In the genomic region with DNA sequence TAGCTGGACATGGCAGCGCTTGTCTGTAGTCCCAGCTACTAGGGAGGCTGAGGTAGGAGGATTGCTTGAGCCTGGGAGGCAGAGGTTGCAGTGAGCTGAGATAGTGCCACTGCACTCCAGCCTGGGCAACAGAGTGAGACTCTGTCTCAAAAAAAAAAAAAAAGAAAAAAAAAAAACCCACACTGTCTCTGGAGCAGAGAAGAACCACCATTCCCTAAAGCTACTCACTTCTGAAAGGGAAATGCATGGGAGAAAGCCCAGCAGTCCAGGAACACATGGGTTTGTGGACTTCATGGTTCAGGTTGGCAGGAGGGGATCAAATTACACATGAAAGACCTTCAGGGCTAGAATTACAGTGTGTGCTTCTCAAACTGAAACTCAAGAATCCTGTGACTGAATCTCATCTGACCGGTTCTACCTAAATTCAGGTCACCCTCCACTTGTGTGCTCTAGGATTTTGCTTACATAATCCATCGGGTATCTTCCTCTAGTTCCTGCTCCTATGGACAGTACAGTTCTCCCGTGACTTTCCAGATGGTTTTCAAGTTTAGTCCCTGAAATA, we compare ENCODE assay signal across 11 cellular contexts. TPM values are rescaled to one million over a fixed set of nuclear protein-coding genes. Genes with fewer than 3 reads are reported as not detected.
DNase-seq lines count a peak whose midpoint lies in the region; ATAC-seq and TF ChIP-seq lines count a peak whose summit lies in the region.
"Had no signal": no experiment of that assay in that cellular context is flagged by ENCODE, and none has a peak within 500 bp of the region (broad histone marks: within the 10 kb centered on the region; RNA-seq: fewer than 3 reads in every experiment).

No MANE protein-coding gene starts in this region.

- TF ChIP-seq CTCF in PC-9 (conservative IDR thresholded peaks at IDR 0.05) (no peak), hepatocyte (IDR thresholded peaks at IDR 0.05; ENCODE audit: poor library complexity) (no peak)

- H2AFZ ChIP-seq in PC-9 = no peak overlapping the region
- no peak overlapping the region for H2AFZ ChIP-seq in hepatocyte

- peaks cover 16% of the 10 kb centered on the region for H3K4me1 Mint-ChIP-seq in activated T-cell treated with anti-CD3 and anti-CD28 coated beads, Interleukin-2, amount 50 U/mL, for 72 hours (ENCODE audit: low read depth)
- H3K4me1 Mint-ChIP-seq in activated T-cell treated with anti-CD3 and anti-CD28 coated beads, Interleukin-2, amount 50 U/mL, for 4 hours (ENCODE audit: low read depth) = peaks cover 19% of the 10 kb centered on the region

- H3K4me3 ChIP-seq in PC-9 (peak overlapping the region; percentile 13; the same call in 1 of the 2 replicates), hepatocyte (no peak overlapping the region), thymus (ENCODE audit: low read length) (no peak overlapping the region)

- 29% methylated on average over 4 of the region's 4 CpGs for WGBS in hepatocyte (ENCODE audit: low lambda C conversion rate, missing lambda C conversion rate)
- 92% methylated on average over 4 of the region's 4 CpGs for WGBS in thymus

- peak overlapping the region; percentile 61 for H3K27ac Mint-ChIP-seq in activated T-cell treated with anti-CD3 and anti-CD28 coated beads, Interleukin-2, amount 50 U/mL, for 72 hours

- H3K9me3 ChIP-seq in PC-9 (ENCODE audit: insufficient read depth, low read depth) (no peaks in the 10 kb centered on the region), hepatocyte (ENCODE audit: low read depth) (no peaks in the 10 kb centered on the region), thymus (ENCODE audit: control insufficient read depth) (no peaks in the 10 kb centered on the region)

- no peaks in the 10 kb centered on the region for H3K9me3 Mint-ChIP-seq in activated T-cell treated with anti-CD3 and anti-CD28 coated beads, Interleukin-2, amount 50 U/mL, for 72 hours
- no peaks in the 10 kb centered on the region for H3K9me3 Mint-ChIP-seq in activated T-cell treated with anti-CD3 and anti-CD28 coated beads, Interleukin-2, amount 50 U/mL, for 4 hours

- ATAC-seq in activated T-cell treated with anti-CD3 and anti-CD28 coated beads, Interleukin-2, amount 50 U/mL, for 72 hours (replicated peaks in 1 of 2) = peak; percentile 35 to 36
- ATAC-seq in activated T-cell treated with anti-CD3 and anti-CD28 coated beads, Interleukin-2, amount 50 U/mL, for 4 hours = no peak

- no peak for DNase-seq in activated T-cell treated with anti-CD3 and anti-CD28 coated beads, Interleukin-2, amount 50 U/mL, for 72 hours
- DNase-seq in activated T-cell treated with anti-CD3 and anti-CD28 coated beads, Interleukin-2, amount 50 U/mL, for 4 hours = no peak
- DNase-seq in PC-9 = peak; percentile 68 to 96
- DNase-seq in hepatocyte (ENCODE audit: low spot score) = peak; percentile 49
- DNase-seq in NCI-H446 (lab: John Stamatoyannopoulos, UW) = no peak
- no peak for DNase-seq in amygdala (lab: John Stamatoyannopoulos, UW)
- DNase-seq in stimulated activated CD4-positive, alpha-beta T cell treated with anti-CD3 and anti-CD28 coated beads, Interleukin-4, amount 100 ng/mL, for 4 hours = no peak
- DNase-seq: NCI-H1092 had no signal

- H3K4me2 ChIP-seq in PC-9 (peak overlapping the region; percentile 54), hepatocyte (peak overlapping the region; percentile 38)

- 0 out of 2 replicates have a peak, but pooled peaks cover 4% of the 10 kb centered on the region for H4K20me1 ChIP-seq in PC-9 (ENCODE audit: insufficient read depth)
- no peaks in the 10 kb centered on the region for H4K20me1 ChIP-seq in hepatocyte (ENCODE audit: insufficient read depth, poor library complexity, severe bottlenecking)

- H3K27me3 ChIP-seq in PC-9 (ENCODE audit: insufficient read depth, low read depth) = no peaks in the 10 kb centered on the region
- no peaks in the 10 kb centered on the region for H3K27me3 ChIP-seq in hepatocyte
- H3K27me3 ChIP-seq in thymus (ENCODE audit: control insufficient read depth, insufficient read depth) = no peaks in the 10 kb centered on the region

- H3K79me2 ChIP-seq in PC-9 (ENCODE audit: low read depth) = 0 out of 2 replicates have a peak, but pooled peaks cover 6% of the 10 kb centered on the region
- H3K79me2 ChIP-seq in hepatocyte = no peaks in the 10 kb centered on the region

- intact Hi-C loops in PC-9 (cut with micrococcal nuclease; ENCODE audit: unreplicated experiment) = no loop called here

- CTCF ChIA-PET in PC-9 (lab: Charles Lee) = interaction anchor here (0.6 to 0.7 kb wide), 2 partner anchors 9 to 71 kb away, joined by 4 to 6 read pairs; no protein-coding TSS in a partner anchor

- no peaks in the 10 kb centered on the region for H3K9me2 ChIP-seq in PC-9 (ENCODE audit: insufficient read depth)
- H3K9me2 ChIP-seq in hepatocyte (replicated peaks; ENCODE audit: insufficient read depth) = no peaks in the 10 kb centered on the region

- BruUV-seq in PC-9 (replicated peaks; lab: Mats Ljungman, UMichigan) = no TSS peak

- H3K4me3 Mint-ChIP-seq in activated T-cell treated with anti-CD3 and anti-CD28 coated beads, Interleukin-2, amount 50 U/mL, for 72 hours = no peak overlapping the region
- H3K4me3 Mint-ChIP-seq in activated T-cell treated with anti-CD3 and anti-CD28 coated beads, Interleukin-2, amount 50 U/mL, for 4 hours = no peak overlapping the region

- H3K36me3 Mint-ChIP-seq in activated T-cell treated with anti-CD3 and anti-CD28 coated beads, Interleukin-2, amount 50 U/mL, for 72 hours (ENCODE audit: insufficient read depth in 2 of 2) = peaks cover 24 to 53% of the 10 kb centered on the region in 2 donors
- H3K36me3 Mint-ChIP-seq in activated T-cell treated with anti-CD3 and anti-CD28 coated beads, Interleukin-2, amount 50 U/mL, for 4 hours (ENCODE audit: insufficient read depth) = peaks cover 62% of the 10 kb centered on the region

- POLR2A ChIA-PET in PC-9 (lab: Charles Lee; ENCODE audit: unreplicated experiment) = interaction anchor here (0.6 kb wide), 1 partner anchor 480 kb away, joined by 4 read pairs; no protein-coding TSS in a partner anchor

- H3K36me3 ChIP-seq in PC-9 (ENCODE audit: low read depth) = peaks cover 36% of the 10 kb centered on the region
- H3K36me3 ChIP-seq in hepatocyte (replicated peaks; ENCODE audit: insufficient read depth, low read depth) = no peaks in the 10 kb centered on the region
- H3K36me3 ChIP-seq in thymus (ENCODE audit: control insufficient read depth, insufficient read depth) = peaks cover 65% of the 10 kb centered on the region

- peaks cover 31% of the 10 kb centered on the region for H3F3A ChIP-seq in PC-9 (ENCODE audit: insufficient read depth, low read depth)

- H3K4me1 ChIP-seq in PC-9 (replicated peaks; ENCODE audit: insufficient read depth) (peaks cover 24% of the 10 kb centered on the region), hepatocyte (ENCODE audit: insufficient read depth) (peaks cover 3% of the 10 kb centered on the region), thymus (ENCODE audit: control insufficient read depth, insufficient read depth, low read length) (no peaks in the 10 kb centered on the region)

- no peaks in the 10 kb centered on the region for H3K27me3 Mint-ChIP-seq in activated T-cell treated with anti-CD3 and anti-CD28 coated beads, Interleukin-2, amount 50 U/mL, for 72 hours (ENCODE audit: low read depth)
- no peaks in the 10 kb centered on the region for H3K27me3 Mint-ChIP-seq in activated T-cell treated with anti-CD3 and anti-CD28 coated beads, Interleukin-2, amount 50 U/mL, for 4 hours (ENCODE audit: low read depth)

- H3K27ac ChIP-seq in PC-9 = peak overlapping the region; percentile 66
- peak overlapping the region; percentile 54 for H3K27ac ChIP-seq in hepatocyte
- H3K27ac ChIP-seq in thymus (ENCODE audit: low read depth) = peak overlapping the region; percentile 31

RNA-seq across cellular contexts. Expression of a gene that starts 30.2 kb away (rescaled TPM):
- total RNA-seq in activated T-cell treated with anti-CD3 and anti-CD28 coated beads, Interleukin-2, amount 50 U/mL, for 72 hours = not detected
- total RNA-seq in activated T-cell treated with anti-CD3 and anti-CD28 coated beads, Interleukin-2, amount 50 U/mL, for 4 hours = under 1 TPM; 0.11 to 0.23 (median 0.21) TPM
- not detected in 2 replicates for total RNA-seq in PC-9 (2021)
- 54.6 and 59.1 TPM in 2 replicates for total RNA-seq in hepatocyte
- polyA plus RNA-seq in hepatocyte = 25.6 and 43.3 TPM in 2 replicates
- polyA plus RNA-seq in thymus = 0.16 TPM
- total RNA-seq: activated CD8-positive, alpha-beta memory T cell treated with anti-CD3 and anti-CD28 coated beads for 36 hours had no signal
- polyA plus RNA-seq: BJ had no signal

RNA-seq across cellular contexts. Expression of a gene that starts 46.9 kb away (rescaled TPM):
- total RNA-seq in activated T-cell treated with anti-CD3 and anti-CD28 coated beads, Interleukin-2, amount 50 U/mL, for 72 hours = 100 to 1,000 TPM; 834 to 955 TPM
- total RNA-seq in activated T-cell treated with anti-CD3 and anti-CD28 coated beads, Interleukin-2, amount 50 U/mL, for 4 hours = 100 to 1,000 TPM; 617 to 663 (median 631) TPM
- total RNA-seq in PC-9 (2021) = 131 and 197 TPM in 2 replicates
- total RNA-seq in hepatocyte = 30.6 and 31.5 TPM in 2 replicates
- 17.7 and 18.9 TPM in 2 replicates for polyA plus RNA-seq in hepatocyte
- polyA plus RNA-seq in thymus = 181 TPM

Comparison
In these comparisons a context has a peak if more than half of its experiments do, and no peak if none do; other contexts are left out.
1. ATAC-seq: peak in activated T-cell treated with anti-CD3 and anti-CD28 coated beads, Interleukin-2, amount 50 U/mL, for 72 hours (2 of 2); none in activated T-cell treated with anti-CD3 and anti-CD28 coated beads, Interleukin-2, amount 50 U/mL, for 4 hours (0 of 2).
2. DNase-seq: peak in PC-9 (2 of 2) and hepatocyte (single experiment); none in activated T-cell treated with anti-CD3 and anti-CD28 coated beads, Interleukin-2, amount 50 U/mL, for 72 hours (0 of 2), activated T-cell treated with anti-CD3 and anti-CD28 coated beads, Interleukin-2, amount 50 U/mL, for 4 hours (single experiment), NCI-H446 (0 of 2), amygdala (0 of 56) and stimulated activated CD4-positive, alpha-beta T cell treated with anti-CD3 and anti-CD28 coated beads, Interleukin-4, amount 100 ng/mL, for 4 hours (0 of 2).
3. RNA of a gene that starts 30.2 kb away (total RNA-seq): 54.6 to 59.1 TPM in hepatocyte; 0.11 to 0.23 TPM in activated T-cell treated with anti-CD3 and anti-CD28 coated beads, Interleukin-2, amount 50 U/mL, for 4 hours, not detected in activated T-cell treated with anti-CD3 and anti-CD28 coated beads, Interleukin-2, amount 50 U/mL, for 72 hours and not detected in PC-9; every median in the first group is over 10 times any median in the second.
4. Peak in every context shown above with its lines, with median percentiles within 50 percentile points of each other: H3K27ac ChIP-seq.